ENCODE assay signal across 1 cellular context in the genomic region with DNA sequence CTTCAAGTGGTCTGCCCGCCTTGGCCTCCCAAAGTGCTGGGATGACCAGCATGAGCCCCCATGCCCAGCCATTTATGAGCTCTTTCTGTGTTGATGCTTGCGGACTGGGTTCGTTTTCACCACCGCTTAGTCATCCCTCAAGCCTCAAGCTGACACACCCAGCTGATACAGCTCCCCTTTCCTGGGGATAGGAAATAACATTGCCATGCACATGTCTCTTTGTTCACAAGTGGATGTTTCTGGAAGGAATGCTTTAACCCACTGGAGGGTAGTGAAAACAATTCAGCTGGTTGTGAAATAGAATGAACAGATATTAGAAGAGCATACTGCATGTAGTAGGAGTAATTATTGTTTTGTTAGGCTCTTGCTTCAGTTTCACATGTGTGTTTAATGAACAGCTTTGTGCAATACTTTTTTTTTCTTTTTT.
TF ChIP-seq lines count a peak whose summit lies in the region.

No MANE protein-coding gene starts in this region.

TF ChIP-seq in endothelial cell of umbilical vein, 7 proteins besides CTCF, POLR2A, EP300 and RAD21:
- TF ChIP-seq, protein P1, sequence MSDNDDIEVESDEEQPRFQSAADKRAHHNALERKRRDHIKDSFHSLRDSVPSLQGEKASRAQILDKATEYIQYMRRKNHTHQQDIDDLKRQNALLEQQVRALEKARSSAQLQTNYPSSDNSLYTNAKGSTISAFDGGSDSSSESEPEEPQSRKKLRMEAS (IDR thresholded peaks at IDR 0.05; ENCODE audit: insufficient read depth, insufficient read length) = no peak
- TF ChIP-seq JUN (IDR thresholded peaks at IDR 0.05; ENCODE audit: borderline replicate concordance, insufficient read depth, insufficient read length, low read depth) (peak; percentile 55), FOS (IDR thresholded peaks at IDR 0.05; ENCODE audit: borderline replicate concordance, insufficient read depth, low read length) (peak; percentile 89), EZH2 (IDR thresholded peaks at IDR 0.05; ENCODE audit: borderline replicate concordance, low read depth, low read length, severe bottlenecking) (no peak), MYC (IDR thresholded peaks at IDR 0.05; ENCODE audit: low read depth, low read length) (peak; percentile 84), POLR2AphosphoS5 (IDR thresholded peaks at IDR 0.05; ENCODE audit: insufficient read depth, low read depth, low read length) (peak; percentile 51), GATA2 (IDR thresholded peaks at IDR 0.05; ENCODE audit: insufficient read depth, insufficient read length, low read depth, low read length) (no peak)
